ENCODE assay signal across 12 cellular contexts in the genomic region with DNA sequence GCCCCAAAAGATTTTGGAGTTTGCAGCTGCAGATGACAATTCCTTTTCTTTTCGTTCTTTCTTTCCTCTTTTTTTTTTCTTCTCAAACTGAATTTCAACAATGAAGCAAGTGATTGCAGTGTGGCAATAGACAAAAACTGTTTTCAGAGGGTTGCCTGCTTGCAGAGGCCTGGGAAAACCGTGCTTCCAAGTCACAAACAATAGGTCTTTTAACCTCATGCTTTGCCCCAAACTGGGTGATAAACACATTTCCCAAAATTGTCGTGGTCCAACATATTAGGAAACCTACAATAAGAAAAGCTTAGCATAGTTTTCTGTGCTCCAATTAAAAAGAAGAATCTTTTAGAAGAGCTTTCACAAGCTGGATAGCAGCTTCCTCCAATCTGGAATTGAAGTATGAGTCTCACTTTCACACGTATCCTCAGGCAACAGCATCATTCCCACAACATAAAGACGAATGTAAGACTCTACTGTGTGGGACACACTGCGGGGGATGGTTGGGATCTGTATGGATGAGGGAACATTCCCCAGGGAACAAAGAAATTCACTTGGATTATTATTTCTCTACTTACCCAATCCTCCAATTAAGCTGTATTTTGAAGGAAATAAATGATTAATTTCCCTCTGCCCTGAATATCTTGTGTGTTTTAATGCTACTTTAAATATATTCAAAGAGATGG.
"Had no signal": no experiment of that assay in that cellular context is flagged by ENCODE, and none has a peak within 500 bp of the region (broad histone marks: within the 10 kb centered on the region; RNA-seq: fewer than 3 reads in every experiment).

No MANE protein-coding gene starts in this region.

- H3K9me3 ChIP-seq: right lobe of liver had no signal

- ATAC-seq: mucosa of descending colon, natural killer cell, right lobe of liver had no signal

- H3K4me3 ChIP-seq: adrenal gland, cardiac muscle cell, esophagus muscularis mucosa, left ventricle myocardium inferior, mucosa of descending colon, right lobe of liver had no signal

- H3K27ac ChIP-seq: adrenal gland, cardiac muscle cell, esophagus muscularis mucosa, left ventricle myocardium inferior, right lobe of liver had no signal

- H3K4me3 Mint-ChIP-seq: activated naive CD4-positive, alpha-beta T cell treated with anti-CD3 and anti-CD28 coated beads for 36 hours; natural killer cell; stimulated activated naive CD8-positive, alpha-beta T cell treated with anti-CD3 and anti-CD28 coated beads, Interleukin-15, Interleukin-2, amounts not matched to agents 100 ng/mL and 50 ng/mL, for 24 hours; type B pancreatic cell had no signal

- H3K27me3 ChIP-seq: adrenal gland, cardiac muscle cell, esophagus muscularis mucosa, right lobe of liver had no signal

- H3K27ac Mint-ChIP-seq: activated T-helper 17 cell treated with anti-CD3 and anti-CD28 coated beads, Interleukin-2, amount 50 U/mL, for 72 hours; natural killer cell; stimulated activated naive CD8-positive, alpha-beta T cell treated with anti-CD3 and anti-CD28 coated beads, Interleukin-15, Interleukin-2, amounts not matched to agents 100 ng/mL and 50 ng/mL, for 24 hours; type B pancreatic cell had no signal

- DNase-seq: adrenal gland, left ventricle myocardium inferior, mucosa of descending colon, natural killer cell, right lobe of liver, T-helper 9 cell had no signal

- H3K27me3 Mint-ChIP-seq: stimulated activated naive CD8-positive, alpha-beta T cell treated with anti-CD3 and anti-CD28 coated beads, Interleukin-15, Interleukin-2, amounts not matched to agents 100 ng/mL and 50 ng/mL, for 24 hours had no signal

- H3K4me1 Mint-ChIP-seq: natural killer cell had no signal

- H3K4me1 ChIP-seq: adrenal gland, esophagus muscularis mucosa, left ventricle myocardium inferior, right lobe of liver had no signal

- H3K36me3 ChIP-seq: adrenal gland, cardiac muscle cell, esophagus muscularis mucosa, left ventricle myocardium inferior, right lobe of liver had no signal
